In the genomic region with DNA sequence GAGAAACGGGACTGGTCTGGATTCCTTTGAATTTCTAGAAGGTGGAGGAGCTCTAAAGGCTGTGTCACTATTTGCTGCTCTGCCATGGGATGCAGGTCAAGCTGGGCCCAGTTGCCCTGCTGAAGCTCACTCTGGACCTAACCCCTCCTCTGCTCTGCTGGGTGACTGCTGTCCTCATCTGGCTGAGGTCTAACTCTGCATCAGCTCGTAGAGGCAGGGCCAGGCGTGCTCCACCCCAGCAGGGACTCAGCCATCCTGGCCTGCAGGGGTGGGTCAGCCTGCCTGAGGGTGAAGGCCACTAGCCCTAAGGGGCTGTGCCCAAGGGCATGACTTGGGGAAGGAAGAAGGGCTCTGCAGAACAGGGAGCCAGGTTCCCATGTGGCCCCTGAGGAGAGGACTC, we compare ENCODE assay signal across 22 cellular contexts. TPM values are rescaled to one million over a fixed set of nuclear protein-coding genes. Genes with fewer than 3 reads are reported as not detected.
DNase-seq lines count a peak whose midpoint lies in the region; ATAC-seq and TF ChIP-seq lines count a peak whose summit lies in the region.
"Had no signal": no experiment of that assay in that cellular context is flagged by ENCODE, and none has a peak within 500 bp of the region (broad histone marks: within the 10 kb centered on the region; RNA-seq: fewer than 3 reads in every experiment).

No MANE protein-coding gene starts in this region.

- H3K27me3 ChIP-seq in right atrium auricular region = no peaks in the 10 kb centered on the region
- no peaks in the 10 kb centered on the region for H3K27me3 ChIP-seq in right cardiac atrium (ENCODE audit: control insufficient read depth, insufficient read depth)
- H3K27me3 ChIP-seq in BLaER1 treated with 17β-estradiol and CSF1 and Interleukin-3, amounts not matched to agents 10 nM and 100 nM = no peaks in the 10 kb centered on the region
- peaks cover 0 to 16% (median 0%) of the 10 kb centered on the region in 4 donors for H3K27me3 ChIP-seq in esophagus muscularis mucosa
- peaks cover 19% of the 10 kb centered on the region for H3K27me3 ChIP-seq in gastroesophageal sphincter

- H4K20me1 ChIP-seq in BLaER1 treated with 17β-estradiol and CSF1 and Interleukin-3, amounts not matched to agents 10 nM and 100 nM = no peaks in the 10 kb centered on the region

- TF ChIP-seq CTCF in right atrium auricular region (IDR thresholded peaks at IDR 0.05) = no peak
- no peak for TF ChIP-seq CTCF in esophagus muscularis mucosa (IDR thresholded peaks at IDR 0.05)
- TF ChIP-seq CTCF in gastroesophageal sphincter (IDR thresholded peaks at IDR 0.05) = no peak

- H3K9me3 Mint-ChIP-seq in activated T-cell treated with anti-CD3 and anti-CD28 coated beads, Interleukin-2, amount 50 U/mL, for 4 hours = no peaks in the 10 kb centered on the region
- H3K9me3 Mint-ChIP-seq: CD8-positive, alpha-beta memory T cell; H9 had no signal

- H3K27me3 Mint-ChIP-seq in activated T-cell treated with anti-CD3 and anti-CD28 coated beads, Interleukin-2, amount 50 U/mL, for 4 hours (ENCODE audit: low read depth) = peaks cover 7% of the 10 kb centered on the region
- H3K27me3 Mint-ChIP-seq: CD4-positive, CD25-positive, alpha-beta regulatory T cell had no signal

- H3K9me3 ChIP-seq in right atrium auricular region (no peaks in the 10 kb centered on the region), right cardiac atrium (ENCODE audit: control insufficient read depth, low read length) (no peaks in the 10 kb centered on the region), esophagus muscularis mucosa (no peaks in the 10 kb centered on the region), gastroesophageal sphincter (no peaks in the 10 kb centered on the region)
- no peaks in the 10 kb centered on the region for H3K9me3 ChIP-seq in BLaER1 treated with 17β-estradiol and CSF1 and Interleukin-3, amounts not matched to agents 10 nM and 100 nM (replicated peaks in 1 of 11)

- no peaks in the 10 kb centered on the region for H3K4me1 Mint-ChIP-seq in activated T-cell treated with anti-CD3 and anti-CD28 coated beads, Interleukin-2, amount 50 U/mL, for 4 hours (ENCODE audit: low read depth)
- H3K4me1 Mint-ChIP-seq: CD4-positive, CD25-positive, alpha-beta regulatory T cell; CD8-positive, alpha-beta memory T cell had no signal

- H3K36me3 Mint-ChIP-seq in activated T-cell treated with anti-CD3 and anti-CD28 coated beads, Interleukin-2, amount 50 U/mL, for 4 hours (ENCODE audit: insufficient read depth) = no peaks in the 10 kb centered on the region
- H3K36me3 Mint-ChIP-seq: CD4-positive, CD25-positive, alpha-beta regulatory T cell; CD8-positive, alpha-beta memory T cell had no signal

- no peaks in the 10 kb centered on the region for H3K36me3 ChIP-seq in right atrium auricular region
- no peaks in the 10 kb centered on the region for H3K36me3 ChIP-seq in BLaER1 treated with 17β-estradiol and CSF1 and Interleukin-3, amounts not matched to agents 10 nM and 100 nM
- H3K36me3 ChIP-seq in esophagus muscularis mucosa = no peaks in the 10 kb centered on the region
- H3K36me3 ChIP-seq in gastroesophageal sphincter = no peaks in the 10 kb centered on the region

- H3K9ac ChIP-seq in BLaER1 treated with 17β-estradiol and CSF1 and Interleukin-3, amounts not matched to agents 10 nM and 100 nM = no peak overlapping the region

- peak overlapping the region in 6 of 11 experiments; percentile 18 to 48 (median 27); a peak in 11 of 22 replicates for H3K4me2 ChIP-seq in BLaER1 treated with 17β-estradiol and CSF1 and Interleukin-3, amounts not matched to agents 10 nM and 100 nM

- no peak overlapping the region for H3K27ac ChIP-seq in right atrium auricular region
- no peak overlapping the region for H3K27ac ChIP-seq in right cardiac atrium (ENCODE audit: low read length)
- H3K27ac ChIP-seq in BLaER1 treated with 17β-estradiol and CSF1 and Interleukin-3, amounts not matched to agents 10 nM and 100 nM = no peak overlapping the region
- H3K27ac ChIP-seq in esophagus muscularis mucosa (replicated peaks in 1 of 4) = no peak overlapping the region
- no peak overlapping the region for H3K27ac ChIP-seq in gastroesophageal sphincter

- DNase-seq in right atrium auricular region (ENCODE audit: low spot score) (peak; percentile 23), right cardiac atrium (no peak), esophagus muscularis mucosa (ENCODE audit: extremely low spot score) (peak; percentile 83), sciatic nerve (ENCODE audit: low spot score) (no peak), head of caudate nucleus (no peak)
- DNase-seq in activated T-cell treated with anti-CD3 and anti-CD28 coated beads, Interleukin-2, amount 50 U/mL, for 4 hours = no peak
- DNase-seq: 8988T; C1 segment of cervical spinal cord; CD4-positive, CD25-positive, alpha-beta regulatory T cell; CD8-positive, alpha-beta memory T cell; COR-L47; DMS 273 treated with DMSO at 0.1 percent for 48 hours; DND-41; EL; GOT3; H9 had no signal

- H3K4me3 ChIP-seq in right atrium auricular region (no peak overlapping the region), right cardiac atrium (ENCODE audit: low read length) (no peak overlapping the region), esophagus muscularis mucosa (no peak overlapping the region), gastroesophageal sphincter (no peak overlapping the region)
- H3K4me3 ChIP-seq in BLaER1 treated with 17β-estradiol and CSF1 and Interleukin-3, amounts not matched to agents 10 nM and 100 nM = no peak overlapping the region
- H3K4me3 ChIP-seq: GM12878 had no signal

- intact Hi-C loops in right cardiac atrium (cut with DNase I) = no loop called here
- intact Hi-C loops in esophagus muscularis mucosa (cut with DNase I) = no loop called here
- intact Hi-C loops in sciatic nerve (cut with DNase I) = no loop called here
- intact Hi-C loops in head of caudate nucleus (cut with DNase I) = no loop called here

- no peak for ATAC-seq in right cardiac atrium
- ATAC-seq in sciatic nerve = peak; percentile 10
- ATAC-seq in activated T-cell treated with anti-CD3 and anti-CD28 coated beads, Interleukin-2, amount 50 U/mL, for 4 hours = no peak
- no peak for ATAC-seq in gastroesophageal sphincter
- ATAC-seq: GM12878 had no signal

- H3K4me3 Mint-ChIP-seq in activated T-cell treated with anti-CD3 and anti-CD28 coated beads, Interleukin-2, amount 50 U/mL, for 4 hours = no peak overlapping the region
- H3K4me3 Mint-ChIP-seq: CD4-positive, CD25-positive, alpha-beta regulatory T cell; CD8-positive, alpha-beta memory T cell; H9 had no signal

- TF ChIP-seq EP300 in esophagus muscularis mucosa (IDR thresholded peaks at IDR 0.05) = no peak
- TF ChIP-seq EP300 in gastroesophageal sphincter (IDR thresholded peaks at IDR 0.05) = no peak

- WGBS in right cardiac atrium = 68% methylated on average over 3 of the region's 3 CpGs
- no CpG with 5 or more reads among the region's 3 CpGs for WGBS in esophagus muscularis mucosa
- WGBS in gastroesophageal sphincter (ENCODE audit: low coverage in 1 of 2), 2 donors = 40% methylated on average over 1 of the region's 3 CpGs; no CpG with 5 or more reads in 1 of the 2 donors

- TF ChIP-seq POLR2A in esophagus muscularis mucosa (IDR thresholded peaks at IDR 0.05; ENCODE audit: low read depth) = no peak
- no peak for TF ChIP-seq POLR2A in gastroesophageal sphincter (IDR thresholded peaks at IDR 0.05)

- peaks cover 0 to 7% of the 10 kb centered on the region in 2 donors for H3K4me1 ChIP-seq in right atrium auricular region
- H3K4me1 ChIP-seq in right cardiac atrium (ENCODE audit: control insufficient read depth, insufficient read depth, low read length) = peaks cover 6% of the 10 kb centered on the region
- H3K4me1 ChIP-seq in BLaER1 treated with 17β-estradiol and CSF1 and Interleukin-3, amounts not matched to agents 10 nM and 100 nM = peaks cover 7 to 16% (median 12%) of the 10 kb centered on the region in 10 experiments; a peak in 19 of 20 replicates
- peaks cover 0 to 6% (median 2%) of the 10 kb centered on the region in 4 donors for H3K4me1 ChIP-seq in esophagus muscularis mucosa
- H3K4me1 ChIP-seq in gastroesophageal sphincter = no peaks in the 10 kb centered on the region

RNA-seq across cellular contexts. Expression of a gene that starts 0.9 kb away (rescaled TPM):
- total RNA-seq in right atrium auricular region (not detected), right cardiac atrium (not detected), esophagus muscularis mucosa (not detected), sciatic nerve (not detected), gastroesophageal sphincter (not detected)
- polyA plus RNA-seq in right cardiac atrium = not detected
- total RNA-seq in activated T-cell treated with anti-CD3 and anti-CD28 coated beads, Interleukin-2, amount 50 U/mL, for 4 hours = not detected
- total RNA-seq: A673; CD4-positive, CD25-positive, alpha-beta regulatory T cell; CD8-positive, alpha-beta memory T cell; G401; GM12878; H9 had no signal
- polyA plus RNA-seq: AG04450; CD4-positive, CD25-positive, alpha-beta regulatory T cell; CD8-positive, alpha-beta memory T cell; GM12878 had no signal

RNA-seq across cellular contexts. Expression of a gene that starts 50.2 kb away (rescaled TPM):
- total RNA-seq in right atrium auricular region (100 to 1,000 TPM; 884 to 914 TPM), right cardiac atrium (1,000 to 10,000 TPM in 1 of 4 donors, 100 to 1,000 TPM in 3; 785 to 1,029 (median 931) TPM), esophagus muscularis mucosa (1,000 to 10,000 TPM; 1,253 to 2,184 (median 1,709) TPM), sciatic nerve (731 TPM), gastroesophageal sphincter (1,000 to 10,000 TPM in 3 of 4 donors, 100 to 1,000 TPM in 1; 951 to 1,877 (median 1,344) TPM)
- 1,076 TPM for polyA plus RNA-seq in right cardiac atrium
- 1 to 10 TPM; 1.8 to 2.6 (median 2.0) TPM for total RNA-seq in activated T-cell treated with anti-CD3 and anti-CD28 coated beads, Interleukin-2, amount 50 U/mL, for 4 hours

Comparison
In these comparisons a context has a peak if more than half of its experiments do, and no peak if none do; other contexts are left out.
1. DNase-seq: peak in right atrium auricular region (single experiment) and esophagus muscularis mucosa (single experiment); none in right cardiac atrium (0 of 3), sciatic nerve (single experiment), head of caudate nucleus (0 of 42) and activated T-cell treated with anti-CD3 and anti-CD28 coated beads, Interleukin-2, amount 50 U/mL, for 4 hours (single experiment).
2. RNA of a gene that starts 50.2 kb away (total RNA-seq): 1,253 to 2,184 TPM in esophagus muscularis mucosa, 951 to 1,877 TPM in gastroesophageal sphincter, 785 to 1,029 TPM in right cardiac atrium, 884 to 914 TPM in right atrium auricular region and 731 TPM in sciatic nerve (single experiment); 1.8 to 2.6 TPM in activated T-cell treated with anti-CD3 and anti-CD28 coated beads, Interleukin-2, amount 50 U/mL, for 4 hours; every median in the first group is over 100 times any median in the second.